In the genomic region with DNA sequence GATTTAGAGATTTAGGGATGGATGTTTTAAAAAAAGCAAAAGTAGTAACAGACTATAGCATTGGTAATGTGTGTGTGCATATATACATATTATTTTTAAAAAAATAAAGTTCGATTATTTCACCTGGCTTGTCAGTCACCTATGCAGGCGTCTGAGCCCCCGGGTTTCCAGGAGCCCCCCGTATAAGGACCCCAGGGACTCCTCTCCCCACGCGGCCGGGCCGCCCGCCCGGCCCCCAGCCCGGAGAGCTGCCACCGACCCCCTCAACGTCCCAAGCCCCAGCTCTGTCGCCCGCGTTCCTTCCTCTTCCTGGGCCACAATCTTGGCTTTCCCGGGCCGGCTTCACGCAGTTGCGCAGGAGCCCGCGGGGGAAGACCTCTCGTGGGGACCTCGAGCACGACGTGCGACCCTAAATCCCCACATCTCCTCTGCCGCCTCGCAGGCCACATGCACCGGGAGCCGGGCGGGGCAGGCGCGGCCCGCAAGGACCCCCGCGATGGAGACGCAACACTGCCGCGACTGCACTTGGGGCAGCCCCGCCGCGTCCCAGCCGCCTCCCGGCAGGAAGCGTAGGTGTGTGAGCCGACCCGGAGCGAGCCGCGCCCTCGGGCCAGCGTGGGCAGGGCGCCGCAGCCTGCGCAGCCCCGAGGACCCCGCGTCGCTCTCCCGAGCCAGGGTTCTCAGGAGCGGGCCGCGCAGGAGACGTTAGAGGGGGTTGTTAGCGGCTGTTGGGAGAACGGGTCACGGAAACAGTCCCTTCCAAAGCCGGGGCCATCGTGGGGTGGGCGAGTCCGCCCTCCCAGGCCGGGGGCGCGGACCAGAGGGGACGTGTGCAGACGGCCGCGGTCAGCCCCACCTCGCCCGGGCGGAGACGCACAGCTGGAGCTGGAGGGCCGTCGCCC, we compare ENCODE assay signal across 8 cellular contexts. TPM values are rescaled to one million over a fixed set of nuclear protein-coding genes. Genes with fewer than 3 reads are reported as not detected.
DNase-seq lines count a peak whose midpoint lies in the region; ATAC-seq, FAIRE-seq and TF ChIP-seq lines count a peak whose summit lies in the region.

No MANE protein-coding gene starts in this region.

- H3K4me3 ChIP-seq in GM08714 (ENCODE audit: low read length) (peak overlapping the region; percentile 44), kidney (ENCODE audit: low read length in 2 of 2) (peak overlapping the region in 1 of 2 donors; percentile 45), thoracic aorta (peak overlapping the region; percentile 80)

- TF ChIP-seq CTCF in kidney (IDR thresholded peaks at IDR 0.05; ENCODE audit: borderline replicate concordance, extremely low read depth, insufficient read depth) (no peak), thoracic aorta (IDR thresholded peaks at IDR 0.05) (no peak)

- H3K9ac ChIP-seq in kidney (ENCODE audit: low read length in 2 of 2), result no peak overlapping the region

- no peaks in the 10 kb centered on the region for H3K27me3 ChIP-seq in thoracic aorta (replicated peaks; ENCODE audit: insufficient read depth)

- intact Hi-C loops in kidney (cut with DNase I), result no loop called here

- H3K36me3 ChIP-seq in kidney (ENCODE audit: control insufficient read depth in 1 of 2, insufficient read depth in 2 of 2, low read length in 2 of 2), result no peaks in the 10 kb centered on the region
- H3K36me3 ChIP-seq in thoracic aorta, result no peaks in the 10 kb centered on the region

- no peaks in the 10 kb centered on the region for H3K9me3 ChIP-seq in kidney (ENCODE audit: control insufficient read depth in 1 of 2, low read length in 2 of 2)
- H3K9me3 ChIP-seq in thoracic aorta, result no peaks in the 10 kb centered on the region

- H3K27ac ChIP-seq in kidney (ENCODE audit: low read depth in 2 of 2, low read length in 2 of 2) (no peak overlapping the region), thoracic aorta (no peak overlapping the region)

- peak; percentile 48 for DNase-seq in astrocyte of the hippocampus (ENCODE audit: low read depth, low spot score)
- DNase-seq in kidney, result peak; percentile 83
- no peak for DNase-seq in thoracic aorta (ENCODE audit: low spot score)
- no peak for DNase-seq in NOMO-1 treated with dmso at 0.1 percent for 144 hours (lab: John Stamatoyannopoulos, UW; ENCODE audit: unreplicated experiment)
- DNase-seq in NCI-H187 treated with DMSO at 0.1 percent for 48 hours (lab: John Stamatoyannopoulos, UW), result no peak
- DNase-seq in glomerular visceral epithelial cell (ENCODE audit: extremely low spot score), result no peak

- H3K4me1 ChIP-seq in kidney (ENCODE audit: control insufficient read depth in 1 of 2, insufficient read depth in 1 of 2, low read depth in 1 of 2, low read length in 2 of 2) (peaks cover 0 to 10% of the 10 kb centered on the region in 2 donors), thoracic aorta (ENCODE audit: control insufficient read depth in 1 of 2, low read depth in 2 of 2) (peaks cover 20 to 29% of the 10 kb centered on the region in 2 donors)

- ATAC-seq in HG02885 (IDR thresholded peaks at IDR 0.05; ENCODE audit: poor library complexity, unreplicated experiment) (peak; percentile 50), thoracic aorta (ENCODE audit: insufficient number of reproducible peaks, low FRiP score, low read depth) (no peak)

- no peak for FAIRE-seq in kidney (lab: Jason Lieb, UNC)

RNA-seq across cellular contexts. Expression of gene CCNA1, which starts 0.8 kb away (rescaled TPM):
- total RNA-seq in kidney (0.98 TPM), thoracic aorta (1 to 10 TPM in 1 of 2 donors, under 1 TPM in 1; 0.41 to 1.1 TPM)
- polyA plus RNA-seq in kidney (ENCODE audit: insufficient read depth, low read depth, low replicate concordance), result 0.54 TPM

Comparison
In these comparisons a context has a peak if more than half of its experiments do, and no peak if none do; other contexts are left out.
1. DNase-seq: peak in astrocyte of the hippocampus (single experiment) and kidney (single experiment); none in thoracic aorta (single experiment), NOMO-1 treated with dmso at 0.1 percent for 144 hours (single experiment), NCI-H187 treated with DMSO at 0.1 percent for 48 hours (single experiment) and glomerular visceral epithelial cell (single experiment).